ENCODE assay signal across 20 cellular contexts in the genomic region with DNA sequence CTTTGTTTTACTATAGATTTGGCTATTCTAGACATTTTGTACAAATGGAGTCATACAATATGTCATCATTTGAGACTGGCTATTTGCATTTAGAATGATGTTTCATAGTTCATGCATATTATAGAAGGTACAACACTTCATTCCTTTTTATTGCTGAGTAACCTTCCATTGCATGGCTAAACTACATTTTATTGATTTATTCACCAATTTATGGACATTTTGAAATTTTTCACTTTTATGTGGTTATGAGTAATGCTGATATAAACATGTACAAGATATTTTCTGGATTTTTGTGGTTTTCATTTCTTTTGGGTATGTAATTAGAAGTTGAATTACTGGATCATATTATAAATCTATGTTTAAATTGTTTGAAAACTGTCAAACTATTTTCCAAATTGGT.
DNase-seq lines count a peak whose midpoint lies in the region; ATAC-seq and TF ChIP-seq lines count a peak whose summit lies in the region.
"Had no signal": no experiment of that assay in that cellular context is flagged by ENCODE, and none has a peak within 500 bp of the region (broad histone marks: within the 10 kb centered on the region; RNA-seq: fewer than 3 reads in every experiment).

No MANE protein-coding gene starts in this region.

- TF ChIP-seq POLR2A in HCT116 (IDR thresholded peaks at IDR 0.05; ENCODE audit: borderline replicate concordance, extremely low read depth, insufficient read depth, insufficient read length), result no peak

- H3K27ac ChIP-seq in HCT116 (ENCODE audit: low read depth, low read length), result no peak overlapping the region
- H3K27ac ChIP-seq: HL-60 had no signal

- no peak for ATAC-seq in HCT116
- no peak for ATAC-seq in activated naive CD4-positive, alpha-beta T cell treated with anti-CD3 and anti-CD28 coated beads, Interleukin-2, amount 50 U/mL, for 72 hours
- ATAC-seq: SK-N-SH treated with all-trans-retinoic acid at 6 μM for 48 hours had no signal

- no peaks in the 10 kb centered on the region for H3K27me3 ChIP-seq in HCT116 (ENCODE audit: insufficient read depth, low read length)

- POLR2A ChIA-PET in HCT116 (lab: Charles Lee), result no interaction called here

- no peak for DNase-seq in HCT116 (ENCODE audit: low read depth, low spot score)
- DNase-seq in amniotic epithelial cell (ENCODE audit: low read depth), result peak; percentile 52
- DNase-seq in fibroblast of mammary gland (ENCODE audit: low read depth), result peak; percentile 53
- DNase-seq in activated naive CD4-positive, alpha-beta T cell treated with anti-CD3 and anti-CD28 coated beads, Interleukin-2, amount 10 ng/mL, durations not matched to agents 7 days and 5 days, result no peak
- DNase-seq in stimulated activated CD4-positive, alpha-beta T cell treated with anti-CD3 and anti-CD28 coated beads, Interleukin-2, amount 100 ng/mL, for 24 hours, result no peak
- DNase-seq in NOMO-1 (lab: John Stamatoyannopoulos, UW; ENCODE audit: unreplicated experiment in 2 of 2), result no peak
- DNase-seq in activated naive CD4-positive, alpha-beta T cell treated with anti-CD3 and anti-CD28 coated beads, Interleukin-2, amount 50 U/mL, for 72 hours (ENCODE audit: low spot score in 2 of 2), result no peak
- DNase-seq: DMS79, H7, Kasumi-1, NCI-H1092 treated with DMSO at 0.1 percent for 48 hours, NCI-H2081, NCI-H510A, NCI-H774, OCI-M1, SHP77 had no signal

- no peak overlapping the region for H3K27ac Mint-ChIP-seq in activated naive CD4-positive, alpha-beta T cell treated with anti-CD3 and anti-CD28 coated beads, Interleukin-2, amount 10 ng/mL, durations not matched to agents 7 days and 5 days
- H3K27ac Mint-ChIP-seq in activated naive CD4-positive, alpha-beta T cell treated with anti-CD3 and anti-CD28 coated beads, Interleukin-2, amount 50 U/mL, for 72 hours, result no peak overlapping the region
- H3K27ac Mint-ChIP-seq: CD14-positive monocyte, IgD-negative memory B cell had no signal

- H3K4me1 Mint-ChIP-seq in activated naive CD4-positive, alpha-beta T cell treated with anti-CD3 and anti-CD28 coated beads, Interleukin-2, amount 10 ng/mL, durations not matched to agents 7 days and 5 days, result no peaks in the 10 kb centered on the region
- H3K4me1 Mint-ChIP-seq: CD14-positive monocyte, IgD-negative memory B cell had no signal

- BruUV-seq in HCT116 (replicated peaks; lab: Mats Ljungman, UMichigan), result no TSS peak

- no peak overlapping the region for H3K9ac ChIP-seq in HCT116 (ENCODE audit: low read length)

- CTCF ChIA-PET in HCT116 (lab: Charles Lee), result no interaction called here
- CTCF ChIA-PET in activated naive CD4-positive, alpha-beta T cell treated with anti-CD3 and anti-CD28 coated beads, Interleukin-2, amount 10 ng/mL, durations not matched to agents 7 days and 5 days (lab: Charles Lee), result no interaction called here

- TF ChIP-seq CTCF in HCT116 (IDR thresholded peaks at IDR 0.05 in 2 of 3, conservative IDR thresholded peaks at IDR 0.05 in 1 of 3; ENCODE audit: borderline replicate concordance in 1 of 3, insufficient read depth in 1 of 3, low read depth in 2 of 3, low read length in 2 of 3), result no peak
- no peak for TF ChIP-seq CTCF in fibroblast of mammary gland (conservative IDR thresholded peaks at IDR 0.05; ENCODE audit: control insufficient read depth, insufficient read depth, low read depth, low read length)

- H3K9me3 Mint-ChIP-seq in activated naive CD4-positive, alpha-beta T cell treated with anti-CD3 and anti-CD28 coated beads, Interleukin-2, amount 10 ng/mL, durations not matched to agents 7 days and 5 days, result peaks cover 8% of the 10 kb centered on the region
- H3K9me3 Mint-ChIP-seq in activated naive CD4-positive, alpha-beta T cell treated with anti-CD3 and anti-CD28 coated beads, Interleukin-2, amount 50 U/mL, for 72 hours, result peaks cover 7 to 14% of the 10 kb centered on the region in 2 donors

- no peaks in the 10 kb centered on the region for H3K9me2 ChIP-seq in HCT116 (ENCODE audit: insufficient read depth)

- RAD21 ChIA-PET in HCT116 (lab: Charles Lee; ENCODE audit: low non-redundant PET in 1 of 2, low total read pairs in 2 of 2, uncharacterized antibody in 2 of 2, unreplicated experiment in 2 of 2), result no interaction called here

- peak overlapping the region; percentile 8; the same call in 1 of the 2 replicates for H3K4me2 ChIP-seq in HCT116 (ENCODE audit: low read length)

- H3K9me3 ChIP-seq in HCT116 (ENCODE audit: control insufficient read depth in 1 of 2, insufficient read depth in 1 of 2, low read depth in 1 of 2, low read length in 2 of 2), result 0 out of 4 replicates have a peak, but pooled peaks cover 0 to 3% of the 10 kb centered on the region in 2 experiments

- H3K36me3 Mint-ChIP-seq in activated naive CD4-positive, alpha-beta T cell treated with anti-CD3 and anti-CD28 coated beads, Interleukin-2, amount 10 ng/mL, durations not matched to agents 7 days and 5 days, result no peaks in the 10 kb centered on the region
- no peaks in the 10 kb centered on the region for H3K36me3 Mint-ChIP-seq in activated naive CD4-positive, alpha-beta T cell treated with anti-CD3 and anti-CD28 coated beads, Interleukin-2, amount 50 U/mL, for 72 hours
- H3K36me3 Mint-ChIP-seq: CD14-positive monocyte had no signal

- no peaks in the 10 kb centered on the region for H3K27me3 Mint-ChIP-seq in activated naive CD4-positive, alpha-beta T cell treated with anti-CD3 and anti-CD28 coated beads, Interleukin-2, amount 10 ng/mL, durations not matched to agents 7 days and 5 days
- H3K27me3 Mint-ChIP-seq: IgD-negative memory B cell had no signal

- H3K36me3 ChIP-seq in HCT116 (ENCODE audit: control insufficient read depth in 1 of 2, insufficient read depth in 2 of 2, low read length in 2 of 2), result no peaks in the 10 kb centered on the region

- H3K79me2 ChIP-seq in HCT116 (ENCODE audit: insufficient read depth, low read length), result no peaks in the 10 kb centered on the region

- no peaks in the 10 kb centered on the region for H4K20me1 ChIP-seq in HCT116 (ENCODE audit: insufficient read depth)

- no peak overlapping the region for H2AFZ ChIP-seq in HCT116 (ENCODE audit: low read depth, low read length, poor library complexity, severe bottlenecking)

- TF ChIP-seq RAD21 in HCT116 (IDR thresholded peaks at IDR 0.05; ENCODE audit: low read depth), result no peak

- no peak overlapping the region for H3K4me3 ChIP-seq in HCT116 (replicated peaks in 1 of 2; ENCODE audit: low read depth in 1 of 2, low read length in 2 of 2)
- no peak overlapping the region for H3K4me3 ChIP-seq in fibroblast of mammary gland (ENCODE audit: control insufficient read depth, low read depth, low read length)

- intact Hi-C loops in HCT116 (cut with micrococcal nuclease), result no loop called here

- 0 out of 4 replicates have a peak, but pooled peaks cover 0 to 3% of the 10 kb centered on the region in 2 experiments for H3K4me1 ChIP-seq in HCT116 (ENCODE audit: control insufficient read depth in 1 of 2, insufficient read depth in 2 of 2, low read length in 2 of 2)

- H3K4me3 Mint-ChIP-seq in activated naive CD4-positive, alpha-beta T cell treated with anti-CD3 and anti-CD28 coated beads, Interleukin-2, amount 10 ng/mL, durations not matched to agents 7 days and 5 days, result no peak overlapping the region
- H3K4me3 Mint-ChIP-seq: CD14-positive monocyte, IgD-negative memory B cell had no signal

TF ChIP-seq in HCT116, 20 proteins besides CTCF, POLR2A, EP300 and RAD21:
- no peak for TF ChIP-seq CBX3 (IDR thresholded peaks at IDR 0.05; ENCODE audit: low read depth)
- no peak for TF ChIP-seq SP1 (IDR thresholded peaks at IDR 0.05; ENCODE audit: low read depth)
- TF ChIP-seq SIN3A (IDR thresholded peaks at IDR 0.05; ENCODE audit: low read depth), result no peak
- no peak for TF ChIP-seq ZNF274 (IDR thresholded peaks at IDR 0.05; ENCODE audit: low read depth, low read length)

Comparison
In these comparisons a context has a peak if more than half of its experiments do, and no peak if none do; other contexts are left out.
1. DNase-seq: peak in amniotic epithelial cell (single experiment) and fibroblast of mammary gland (single experiment); none in HCT116 (single experiment), activated naive CD4-positive, alpha-beta T cell treated with anti-CD3 and anti-CD28 coated beads, Interleukin-2, amount 10 ng/mL, durations not matched to agents 7 days and 5 days (single experiment), stimulated activated CD4-positive, alpha-beta T cell treated with anti-CD3 and anti-CD28 coated beads, Interleukin-2, amount 100 ng/mL, for 24 hours (0 of 2), NOMO-1 (0 of 2) and activated naive CD4-positive, alpha-beta T cell treated with anti-CD3 and anti-CD28 coated beads, Interleukin-2, amount 50 U/mL, for 72 hours (0 of 2).